In genomic region chr4:26346203-26346620, GRCh38 we compare ENCODE assay signal across 11 cellular contexts. TPM values are rescaled to one million over a fixed set of nuclear protein-coding genes. Genes with fewer than 3 reads are reported as not detected.
DNase-seq lines count a peak whose midpoint lies in the region; ATAC-seq and TF ChIP-seq lines count a peak whose summit lies in the region.
"Had no signal": no experiment of that assay in that cellular context is flagged by ENCODE, and none has a peak within 500 bp of the region (broad histone marks: within the 10 kb centered on the region; RNA-seq: fewer than 3 reads in every experiment).

No MANE protein-coding gene starts in this region.

- DNase-seq in NCI-H2227 (lab: John Stamatoyannopoulos, UW; ENCODE audit: unreplicated experiment) (peak; percentile 59), dorsolateral prefrontal cortex (peak in 1 of 10 donors; percentile 37), memory B cell (ENCODE audit: low spot score in 2 of 2) (no peak), NCI-H510A (lab: John Stamatoyannopoulos, UW) (no peak)
- DNase-seq: activated CD4-positive, alpha-beta T cell treated with anti-CD3 and anti-CD28 coated beads for 4 hours had no signal

- no peak overlapping the region for H2AFZ ChIP-seq in ACC112 (ENCODE audit: low read length, unreplicated experiment)

- H3K27me3 Mint-ChIP-seq in memory B cell, result no peaks in the 10 kb centered on the region

- intact Hi-C loops in dorsolateral prefrontal cortex (cut with DNase I), result no loop called here

- H3K27ac ChIP-seq in ACC112 (ENCODE audit: low read depth, low read length) (peak overlapping the region; percentile 59; the same call in 1 of the 2 replicates), dorsolateral prefrontal cortex (peak overlapping the region in 57 of 59 donors; percentile 43 to 99 (median 94))
- H3K27ac ChIP-seq: ascending aorta, C4-2B had no signal

- H3K4me1 Mint-ChIP-seq in memory B cell, result peaks cover 39% of the 10 kb centered on the region

- H3K9me3 Mint-ChIP-seq in memory B cell, result no peaks in the 10 kb centered on the region

- ATAC-seq in memory B cell (ENCODE audit: low read depth) (peak; percentile 37), GM21529 (IDR thresholded peaks at IDR 0.05; ENCODE audit: unreplicated experiment) (no peak), GM18858 (IDR thresholded peaks at IDR 0.05; ENCODE audit: unreplicated experiment) (no peak), GM18519 (IDR thresholded peaks at IDR 0.05; ENCODE audit: low FRiP score, unreplicated experiment) (no peak)

- TF ChIP-seq CTCF in dorsolateral prefrontal cortex (IDR thresholded peaks at IDR 0.05 in 54 of 56, conservative IDR thresholded peaks at IDR 0.05 in 2 of 56; ENCODE audit: low read depth in 1 of 56, partially characterized antibody in 56 of 56), result no peak

- no peaks in the 10 kb centered on the region for H3K27me3 ChIP-seq in ACC112 (ENCODE audit: insufficient read depth, low read length)
- no peaks in the 10 kb centered on the region for H3K27me3 ChIP-seq in dorsolateral prefrontal cortex
- H3K27me3 ChIP-seq: ascending aorta had no signal

- peaks cover 2% of the 10 kb centered on the region for H3K36me3 Mint-ChIP-seq in memory B cell

- H3K36me3 ChIP-seq in ACC112 (ENCODE audit: insufficient read depth, low read length), result no peaks in the 10 kb centered on the region
- H3K36me3 ChIP-seq: ascending aorta had no signal

- H3K4me3 ChIP-seq in ACC112 (ENCODE audit: low read depth, low read length) (peak overlapping the region; percentile 72), dorsolateral prefrontal cortex (peak overlapping the region in 49 of 59 donors; percentile 0 to 73 (median 46))
- H3K4me3 ChIP-seq: ascending aorta had no signal

- H3K4me1 ChIP-seq in ACC112 (ENCODE audit: control insufficient read depth, insufficient read depth, low read length, unreplicated experiment), result peaks cover 44% of the 10 kb centered on the region

- H3K79me2 ChIP-seq in ACC112 (ENCODE audit: control insufficient read depth, insufficient read depth, low read length, unreplicated experiment), result peaks cover 92% of the 10 kb centered on the region

- H3K27ac Mint-ChIP-seq in memory B cell, result no peak overlapping the region

- H3K4me3 Mint-ChIP-seq in memory B cell, result no peak overlapping the region

RNA-seq across cellular contexts. Expression of gene RBPJ, which starts 25.4 kb away (rescaled TPM):
- 100 to 1,000 TPM in 35 of 120 experiments, 10 to 100 TPM in 85; 61.1 to 192 (median 89.2) TPM for total RNA-seq in dorsolateral prefrontal cortex
